ENCODE assay signal across 18 cellular contexts in the genomic region with DNA sequence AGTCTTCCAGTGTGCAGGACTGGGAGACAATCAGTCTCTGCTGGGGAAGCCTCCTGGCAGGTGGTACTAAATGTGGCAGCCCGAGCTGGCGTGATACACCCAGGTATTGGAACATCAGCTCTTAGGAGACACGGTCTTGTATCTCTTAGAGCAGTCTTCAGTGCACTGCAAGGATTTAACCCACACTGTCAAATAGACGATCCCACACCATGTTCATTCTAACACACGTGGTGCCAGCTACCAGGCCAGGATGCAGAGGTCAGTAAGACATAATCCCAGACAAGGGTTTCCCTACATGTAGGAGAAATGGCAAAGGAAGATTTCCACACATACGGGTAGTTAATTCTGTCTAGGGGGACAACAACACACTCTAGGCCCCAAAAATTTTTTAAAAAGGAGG. TPM values are rescaled to one million over a fixed set of nuclear protein-coding genes. Genes with fewer than 3 reads are reported as not detected.
"Had no signal": no experiment of that assay in that cellular context is flagged by ENCODE, and none has a peak within 500 bp of the region (broad histone marks: within the 10 kb centered on the region; RNA-seq: fewer than 3 reads in every experiment).

No MANE protein-coding gene starts in this region.

- H3K27ac ChIP-seq: breast epithelium, esophagus squamous epithelium, ovary, testis, VCaP had no signal

- H3K27me3 Mint-ChIP-seq: activated CD4-positive, alpha-beta T cell treated with anti-CD3 and anti-CD28 coated beads for 36 hours; activated CD8-positive, alpha-beta memory T cell treated with anti-CD3 and anti-CD28 coated beads, Interleukin-2, amount 10 ng/mL, durations not matched to agents 7 days and 5 days; activated naive CD4-positive, alpha-beta T cell treated with anti-CD3 and anti-CD28 coated beads, Interleukin-2, amount 50 U/mL, for 24 hours; stimulated activated naive CD8-positive, alpha-beta T cell treated with anti-CD3 and anti-CD28 coated beads, Interleukin-15, Interleukin-2, amounts not matched to agents 100 ng/mL and 50 ng/mL, for 24 hours had no signal

- H3K4me1 ChIP-seq: breast epithelium, testis had no signal

- H3K27ac Mint-ChIP-seq: activated CD8-positive, alpha-beta memory T cell treated with anti-CD3 and anti-CD28 coated beads, Interleukin-2, amount 10 ng/mL, durations not matched to agents 7 days and 5 days; activated naive CD4-positive, alpha-beta T cell treated with anti-CD3 and anti-CD28 coated beads, Interleukin-2, amount 50 U/mL, for 24 hours; stimulated activated naive CD8-positive, alpha-beta T cell treated with anti-CD3 and anti-CD28 coated beads, Interleukin-15, Interleukin-2, amounts not matched to agents 100 ng/mL and 50 ng/mL, for 24 hours had no signal

- H3K9me3 ChIP-seq: breast epithelium, esophagus squamous epithelium, ovary, testis had no signal

- H3K4me3 ChIP-seq: breast epithelium, esophagus squamous epithelium, ovary, testis had no signal

- H3K9me3 Mint-ChIP-seq: activated naive CD4-positive, alpha-beta T cell treated with anti-CD3 and anti-CD28 coated beads, Interleukin-2, amount 50 U/mL, for 24 hours; stimulated activated naive CD8-positive, alpha-beta T cell treated with anti-CD3 and anti-CD28 coated beads, Interleukin-15, Interleukin-2, amounts not matched to agents 100 ng/mL and 50 ng/mL, for 24 hours had no signal

- H3K36me3 ChIP-seq: breast epithelium, ovary had no signal

- DNase-seq: activated CD4-positive, alpha-beta T cell treated with anti-CD3 and anti-CD28 coated beads for 36 hours; activated CD8-positive, alpha-beta memory T cell treated with anti-CD3 and anti-CD28 coated beads, Interleukin-2, amount 10 ng/mL, durations not matched to agents 7 days and 5 days; activated T-cell treated with anti-CD3 and anti-CD28 coated beads, Interleukin-2, amount 50 U/mL, for 48 hours; aorta; esophagus squamous epithelium; foreskin fibroblast; glutamatergic neuron; SHP77 treated with DMSO at 0.1 percent for 48 hours; stimulated activated CD4-positive, alpha-beta T cell treated with anti-CD3 and anti-CD28 coated beads, Interleukin-4, amount 100 ng/mL, for 1 hour; stimulated activated CD8-positive, alpha-beta memory T cell treated with anti-CD3 and anti-CD28 coated beads, Interleukin-4, amount 100 ng/mL, for 48 hours; T1000; testis had no signal

- ATAC-seq: activated CD4-positive, alpha-beta T cell treated with anti-CD3 and anti-CD28 coated beads for 36 hours; activated CD8-positive, alpha-beta memory T cell treated with anti-CD3 and anti-CD28 coated beads, Interleukin-2, amount 10 ng/mL, durations not matched to agents 7 days and 5 days had no signal

- H3K4me3 Mint-ChIP-seq: activated CD4-positive, alpha-beta T cell treated with anti-CD3 and anti-CD28 coated beads for 36 hours; activated CD8-positive, alpha-beta memory T cell treated with anti-CD3 and anti-CD28 coated beads, Interleukin-2, amount 10 ng/mL, durations not matched to agents 7 days and 5 days; activated naive CD4-positive, alpha-beta T cell treated with anti-CD3 and anti-CD28 coated beads, Interleukin-2, amount 50 U/mL, for 24 hours; stimulated activated naive CD8-positive, alpha-beta T cell treated with anti-CD3 and anti-CD28 coated beads, Interleukin-15, Interleukin-2, amounts not matched to agents 100 ng/mL and 50 ng/mL, for 24 hours had no signal

- H3K27me3 ChIP-seq: breast epithelium, esophagus squamous epithelium, ovary, testis had no signal

RNA-seq across cellular contexts. Expression of a gene that starts 18.7 kb away (rescaled TPM):
- total RNA-seq: lung microvascular endothelial cell had no signal
- polyA plus RNA-seq: aorta had no signal
